Comparison of ENCODE assay signal across 8 cellular contexts in genomic region chr20:50464026-50464724, GRCh38. TPM values are rescaled to one million over a fixed set of nuclear protein-coding genes. Genes with fewer than 3 reads are reported as not detected.
DNase-seq lines count a peak whose midpoint lies in the region; ATAC-seq and TF ChIP-seq lines count a peak whose summit lies in the region.

No MANE protein-coding gene starts in this region.

- H3K4me3 ChIP-seq in BLaER1 (no peak overlapping the region), colonic mucosa (no peak overlapping the region), lower lobe of right lung (peak overlapping the region; percentile 18)

- no peaks in the 10 kb centered on the region for H3K36me3 Mint-ChIP-seq in activated CD4-positive, alpha-beta T cell treated with anti-CD3 and anti-CD28 coated beads for 36 hours (ENCODE audit: low read depth)

- H3K4me1 ChIP-seq in BLaER1 (peaks cover 23% of the 10 kb centered on the region), colonic mucosa (peaks cover 5% of the 10 kb centered on the region), lower lobe of right lung (peaks cover 19% of the 10 kb centered on the region)

- no peaks in the 10 kb centered on the region for H3K9me3 Mint-ChIP-seq in activated CD4-positive, alpha-beta T cell treated with anti-CD3 and anti-CD28 coated beads for 36 hours (ENCODE audit: low read depth)

- H3K27ac Mint-ChIP-seq in activated CD4-positive, alpha-beta T cell treated with anti-CD3 and anti-CD28 coated beads for 36 hours: peak overlapping the region; percentile 25

- peak; percentile 59 for DNase-seq in GM20000 (ENCODE audit: low spot score)
- DNase-seq in NCI-H2227 (lab: John Stamatoyannopoulos, UW; ENCODE audit: unreplicated experiment): peak; percentile 63
- DNase-seq in activated CD4-positive, alpha-beta T cell treated with anti-CD3 and anti-CD28 coated beads for 36 hours: peak; percentile 68
- DNase-seq in colonic mucosa: peak; percentile 49
- DNase-seq in lower lobe of right lung: peak; percentile 75
- DNase-seq in stimulated activated CD8-positive, alpha-beta memory T cell treated with anti-CD3 and anti-CD28 coated beads, Interleukin-4, amount 100 ng/mL, for 1 hour (ENCODE audit: low read depth in 2 of 2, low spot score in 1 of 2): peak; percentile 22 to 24

- ATAC-seq in activated CD4-positive, alpha-beta T cell treated with anti-CD3 and anti-CD28 coated beads for 36 hours: peak; percentile 81
- ATAC-seq in lower lobe of right lung (peak; percentile 81 to 84), HG03039 (IDR thresholded peaks at IDR 0.05; ENCODE audit: unreplicated experiment) (no peak)

- peak overlapping the region; percentile 68 for H3K4me2 ChIP-seq in BLaER1

- H3K9me3 ChIP-seq in BLaER1: no peaks in the 10 kb centered on the region
- H3K9me3 ChIP-seq in colonic mucosa: no peaks in the 10 kb centered on the region
- no peaks in the 10 kb centered on the region for H3K9me3 ChIP-seq in lower lobe of right lung

- H3K4me3 Mint-ChIP-seq in activated CD4-positive, alpha-beta T cell treated with anti-CD3 and anti-CD28 coated beads for 36 hours: no peak overlapping the region

- H3K27me3 ChIP-seq in BLaER1 (no peaks in the 10 kb centered on the region), colonic mucosa (no peaks in the 10 kb centered on the region), lower lobe of right lung (ENCODE audit: low read depth) (no peaks in the 10 kb centered on the region)

- peaks cover 3% of the 10 kb centered on the region for H3K27me3 Mint-ChIP-seq in activated CD4-positive, alpha-beta T cell treated with anti-CD3 and anti-CD28 coated beads for 36 hours

- peaks cover 11% of the 10 kb centered on the region for H3K4me1 Mint-ChIP-seq in activated CD4-positive, alpha-beta T cell treated with anti-CD3 and anti-CD28 coated beads for 36 hours

- no peaks in the 10 kb centered on the region for H4K20me1 ChIP-seq in BLaER1

- H3K9ac ChIP-seq in BLaER1 (no peak overlapping the region), colonic mucosa (ENCODE audit: low read depth in 2 of 2, low read length in 2 of 2) (no peak overlapping the region)

- POLR2A ChIA-PET in activated CD4-positive, alpha-beta T cell treated with anti-CD3 and anti-CD28 coated beads for 36 hours (lab: Charles Lee): no interaction called here

- no peak overlapping the region for H3K27ac ChIP-seq in BLaER1
- H3K27ac ChIP-seq in colonic mucosa: no peak overlapping the region
- H3K27ac ChIP-seq in lower lobe of right lung: no peak overlapping the region

- no peaks in the 10 kb centered on the region for H3K36me3 ChIP-seq in BLaER1
- no peaks in the 10 kb centered on the region for H3K36me3 ChIP-seq in colonic mucosa
- no peaks in the 10 kb centered on the region for H3K36me3 ChIP-seq in lower lobe of right lung

- intact Hi-C loops in activated CD4-positive, alpha-beta T cell treated with anti-CD3 and anti-CD28 coated beads for 36 hours (cut with DNase I, micrococcal nuclease): loop anchor here (1.0 to 10.0 kb wide), 7 partner anchors 113 to 482 kb away; partner anchors contain the start of genes SNAI1 (in 2 of the 2) and CEBPB (in 1 of the 2)
- intact Hi-C loops in colonic mucosa (cut with DNase I) (loop anchor here (10.0 kb wide), 1 partner anchor 189 kb away; no protein-coding TSS in a partner anchor), lower lobe of right lung (cut with DNase I) (loop anchor here (5.0 kb wide), 1 partner anchor 277 kb away; no protein-coding TSS in a partner anchor)

- TF ChIP-seq CTCF in GM20000 (IDR thresholded peaks at IDR 0.05; ENCODE audit: extremely low read depth, missing control alignments) (peak; percentile 33), colonic mucosa (IDR thresholded peaks at IDR 0.05) (peak; percentile 60), lower lobe of right lung (IDR thresholded peaks at IDR 0.05) (peak; percentile 83)

- CTCF ChIA-PET in activated CD4-positive, alpha-beta T cell treated with anti-CD3 and anti-CD28 coated beads for 36 hours (lab: Charles Lee): interaction anchor here (0.6 to 11.7 kb wide), 33 partner anchors 9 to 916 kb away, joined by 3 to 158 read pairs (median 4); partner anchors contain the start of genes CEBPB and PTPN1

RNA-seq across cellular contexts. Expression of gene PTPN1, which starts 46.0 kb away (rescaled TPM):
- total RNA-seq in activated CD4-positive, alpha-beta T cell treated with anti-CD3 and anti-CD28 coated beads for 36 hours: 10 to 100 TPM; 79.0 to 92.8 TPM
- total RNA-seq in colonic mucosa: 10 to 100 TPM; 33.2 to 37.9 TPM
- total RNA-seq in lower lobe of right lung: 78.2 TPM

Comparison
In these comparisons a context has a peak if more than half of its experiments do, and no peak if none do; other contexts are left out.
1. DNase-seq: peak in every context shown above with its lines; median percentile 75 in lower lobe of right lung; 68 in activated CD4-positive, alpha-beta T cell treated with anti-CD3 and anti-CD28 coated beads for 36 hours; 63 in NCI-H2227; 59 in GM20000; 49 in colonic mucosa; 23 in stimulated activated CD8-positive, alpha-beta memory T cell treated with anti-CD3 and anti-CD28 coated beads, Interleukin-4, amount 100 ng/mL, for 1 hour.
2. CTCF ChIP-seq: peak in every context shown above with its lines; median percentile 83 in lower lobe of right lung; 60 in colonic mucosa; 33 in GM20000.